40 cellular contexts compared by ENCODE assay signal in the genomic region with DNA sequence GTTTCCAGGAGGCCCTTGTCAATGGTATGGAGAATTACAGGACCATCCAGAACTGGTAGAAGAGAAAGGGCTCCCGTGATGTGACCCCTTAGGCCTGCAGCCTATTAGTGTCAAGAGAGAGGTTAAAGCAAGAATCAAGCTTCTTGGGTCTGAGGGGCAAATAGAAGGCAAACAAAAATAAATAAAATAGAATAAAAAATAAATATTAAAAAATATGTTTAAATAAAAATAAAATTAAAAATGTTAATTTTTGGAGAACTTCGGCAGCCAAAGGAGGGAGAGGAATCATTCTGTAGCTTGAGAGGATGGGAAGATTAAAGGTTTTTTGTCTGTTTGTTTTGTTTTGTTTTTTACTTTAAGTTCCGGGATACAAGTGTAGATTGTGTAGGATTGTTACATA. TPM values are rescaled to one million over a fixed set of nuclear protein-coding genes. Genes with fewer than 3 reads are reported as not detected.
"Had no signal": no experiment of that assay in that cellular context is flagged by ENCODE, and none has a peak within 500 bp of the region (broad histone marks: within the 10 kb centered on the region; RNA-seq: fewer than 3 reads in every experiment).

No MANE protein-coding gene starts in this region.

- H3K9me3 Mint-ChIP-seq: activated naive CD4-positive, alpha-beta T cell treated with anti-CD3 and anti-CD28 coated beads for 36 hours; activated naive CD4-positive, alpha-beta T cell treated with anti-CD3 and anti-CD28 coated beads, Interleukin-2, amount 10 ng/mL, durations not matched to agents 7 days and 5 days; activated naive CD8-positive, alpha-beta T cell treated with anti-CD3 and anti-CD28 coated beads for 36 hours; activated T-cell treated with anti-CD3 and anti-CD28 coated beads, Interleukin-2, amount 50 U/mL, for 24 hours; activated T-helper 2 cell treated with anti-CD3 and anti-CD28 coated beads, Interferon-gamma antibody, Interleukin-2, Interleukin-4, amounts not matched to agents 10 μg/mL and 5 μg/mL and 100 μg/mL, durations not matched to agents 14 hours and 24 hours and 36 hours; central memory CD8-positive, alpha-beta T cell had no signal

- H3K4me1 ChIP-seq: adrenal gland, ascending aorta, body of pancreas, breast epithelium had no signal

- H3K4me3 Mint-ChIP-seq: activated naive CD4-positive, alpha-beta T cell treated with anti-CD3 and anti-CD28 coated beads for 36 hours; activated naive CD4-positive, alpha-beta T cell treated with anti-CD3 and anti-CD28 coated beads, Interleukin-2, amount 10 ng/mL, durations not matched to agents 7 days and 5 days; activated naive CD4-positive, alpha-beta T cell treated with anti-CD3 and anti-CD28 coated beads, Interleukin-2, amount 50 U/mL, for 24 hours; activated naive CD8-positive, alpha-beta T cell; activated naive CD8-positive, alpha-beta T cell treated with anti-CD3 and anti-CD28 coated beads for 36 hours; activated naive CD8-positive, alpha-beta T cell treated with anti-CD3 and anti-CD28 coated beads, Interleukin-2, amount 10 ng/mL, durations not matched to agents 7 days and 5 days; activated naive CD8-positive, alpha-beta T cell treated with anti-CD3 and anti-CD28 coated beads, Interleukin-2, amount 50 U/mL, for 24 hours; activated T-cell treated with anti-CD3 and anti-CD28 coated beads, Interleukin-2, amount 50 U/mL, for 24 hours; activated T-cell treated with anti-CD3 and anti-CD28 coated beads, Interleukin-2, amount 50 U/mL, for 4 hours; activated T-cell treated with anti-CD3 and anti-CD28 coated beads, Interleukin-2, amount 50 U/mL, for 72 hours; activated T-helper 1 cell treated with anti-CD3 and anti-CD28 coated beads, Interleukin-12 subunit alpha, Interleukin-12 subunit beta, Interleukin-2, Interleukin-4 antibody, amounts not matched to agents 30 ng/mL and 10 ng/mL and 1 ng/mL, durations not matched to agents 14 hours and 24 hours and 36 hours; activated T-helper 17 cell treated with anti-CD3 and anti-CD28 coated beads, Interleukin-2, amount 50 U/mL, for 72 hours; brain; central memory CD8-positive, alpha-beta T cell had no signal

- H3K27me3 Mint-ChIP-seq: activated naive CD4-positive, alpha-beta T cell treated with anti-CD3 and anti-CD28 coated beads, Interleukin-2, amount 10 ng/mL, durations not matched to agents 7 days and 5 days; activated naive CD8-positive, alpha-beta T cell treated with anti-CD3 and anti-CD28 coated beads for 36 hours; brain had no signal

- H3K27ac Mint-ChIP-seq: activated naive CD4-positive, alpha-beta T cell treated with anti-CD3 and anti-CD28 coated beads for 36 hours; activated naive CD4-positive, alpha-beta T cell treated with anti-CD3 and anti-CD28 coated beads, Interleukin-2, amount 10 ng/mL, durations not matched to agents 7 days and 5 days; activated naive CD4-positive, alpha-beta T cell treated with anti-CD3 and anti-CD28 coated beads, Interleukin-2, amount 50 U/mL, for 24 hours; activated naive CD4-positive, alpha-beta T cell treated with anti-CD3 and anti-CD28 coated beads, Interleukin-2, amount 50 U/mL, for 72 hours; activated naive CD8-positive, alpha-beta T cell; activated naive CD8-positive, alpha-beta T cell treated with anti-CD3 and anti-CD28 coated beads for 36 hours; activated naive CD8-positive, alpha-beta T cell treated with anti-CD3 and anti-CD28 coated beads, Interleukin-2, amount 10 ng/mL, durations not matched to agents 7 days and 5 days; activated naive CD8-positive, alpha-beta T cell treated with anti-CD3 and anti-CD28 coated beads, Interleukin-2, amount 50 U/mL, for 24 hours; activated T-cell treated with anti-CD3 and anti-CD28 coated beads, Interleukin-2, amount 50 U/mL, for 24 hours; activated T-cell treated with anti-CD3 and anti-CD28 coated beads, Interleukin-2, amount 50 U/mL, for 72 hours; activated T-helper 1 cell treated with anti-CD3 and anti-CD28 coated beads, Interleukin-12 subunit alpha, Interleukin-12 subunit beta, Interleukin-2, Interleukin-4 antibody, amounts not matched to agents 30 ng/mL and 10 ng/mL and 1 ng/mL, durations not matched to agents 14 hours and 24 hours and 36 hours; activated T-helper 17 cell treated with anti-CD3 and anti-CD28 coated beads, Interleukin-2, amount 50 U/mL, for 72 hours; activated T-helper 2 cell treated with anti-CD3 and anti-CD28 coated beads, Interferon-gamma antibody, Interleukin-2, Interleukin-4, amounts not matched to agents 10 μg/mL and 5 μg/mL and 100 μg/mL, durations not matched to agents 14 hours and 24 hours and 36 hours; brain had no signal

- H3K4me1 Mint-ChIP-seq: activated naive CD4-positive, alpha-beta T cell treated with anti-CD3 and anti-CD28 coated beads, Interleukin-2, amount 10 ng/mL, durations not matched to agents 7 days and 5 days; activated naive CD4-positive, alpha-beta T cell treated with anti-CD3 and anti-CD28 coated beads, Interleukin-2, amount 50 U/mL, for 24 hours; activated naive CD8-positive, alpha-beta T cell treated with anti-CD3 and anti-CD28 coated beads for 36 hours; activated naive CD8-positive, alpha-beta T cell treated with anti-CD3 and anti-CD28 coated beads, Interleukin-2, amount 10 ng/mL, durations not matched to agents 7 days and 5 days; activated naive CD8-positive, alpha-beta T cell treated with anti-CD3 and anti-CD28 coated beads, Interleukin-2, amount 50 U/mL, for 24 hours; activated T-helper 17 cell treated with anti-CD3 and anti-CD28 coated beads, Interleukin-2, amount 50 U/mL, for 72 hours; brain; central memory CD8-positive, alpha-beta T cell had no signal

- H3K27ac ChIP-seq: adrenal gland, ascending aorta, body of pancreas, brain microvascular endothelial cell, breast epithelium, cardiac muscle cell had no signal

- ATAC-seq: activated T-cell treated with anti-CD3 and anti-CD28 coated beads, Interleukin-2, amount 50 U/mL, for 4 hours; activated T-cell treated with anti-CD3 and anti-CD28 coated beads, Interleukin-2, amount 50 U/mL, for 72 hours; activated T-helper 17 cell treated with anti-CD3 and anti-CD28 coated beads, Interleukin-2, amount 50 U/mL, for 72 hours; body of pancreas had no signal

- H3K36me3 Mint-ChIP-seq: activated naive CD4-positive, alpha-beta T cell treated with anti-CD3 and anti-CD28 coated beads, Interleukin-2, amount 10 ng/mL, durations not matched to agents 7 days and 5 days; activated naive CD4-positive, alpha-beta T cell treated with anti-CD3 and anti-CD28 coated beads, Interleukin-2, amount 50 U/mL, for 24 hours; activated naive CD8-positive, alpha-beta T cell treated with anti-CD3 and anti-CD28 coated beads for 36 hours; activated naive CD8-positive, alpha-beta T cell treated with anti-CD3 and anti-CD28 coated beads, Interleukin-2, amount 10 ng/mL, durations not matched to agents 7 days and 5 days had no signal

- H3K27me3 ChIP-seq: adrenal gland, ascending aorta, body of pancreas, brain microvascular endothelial cell, breast epithelium, cardiac muscle cell had no signal

- H3K36me3 ChIP-seq: adrenal gland, ascending aorta, brain microvascular endothelial cell, breast epithelium, cardiac muscle cell had no signal

- H3K4me3 ChIP-seq: adrenal gland, ascending aorta, body of pancreas, breast epithelium, cardiac muscle cell had no signal

- DNase-seq: activated effector memory CD4-positive, alpha-beta T cell treated with anti-CD3 and anti-CD28 coated beads, Interleukin-2, amount 50 U/mL, for 16 hours; activated effector memory CD4-positive, alpha-beta T cell treated with Interleukin-2 at 50 U/mL for 16 hours; activated gamma-delta T cell; activated gamma-delta T cell treated with Interleukin-2 at 50 U/mL for 16 hours; activated naive CD4-positive, alpha-beta T cell; activated naive CD4-positive, alpha-beta T cell treated with anti-CD3 and anti-CD28 coated beads for 36 hours; activated naive CD4-positive, alpha-beta T cell treated with anti-CD3 and anti-CD28 coated beads, Interleukin-2, amount 10 ng/mL, durations not matched to agents 7 days and 5 days; activated naive CD4-positive, alpha-beta T cell treated with anti-CD3 and anti-CD28 coated beads, Interleukin-2, amount 50 U/mL, for 16 hours; activated naive CD4-positive, alpha-beta T cell treated with Interleukin-2 at 50 U/mL for 16 hours; activated naive CD8-positive, alpha-beta T cell treated with anti-CD3 and anti-CD28 coated beads for 36 hours; activated naive CD8-positive, alpha-beta T cell treated with anti-CD3 and anti-CD28 coated beads, Interleukin-2, amount 10 ng/mL, durations not matched to agents 7 days and 5 days; activated naive CD8-positive, alpha-beta T cell treated with anti-CD3 and anti-CD28 coated beads, Interleukin-2, amount 50 U/mL, for 24 hours; activated T-cell treated with anti-CD3 and anti-CD28 coated beads for 4 hours; activated T-cell treated with anti-CD3 and anti-CD28 coated beads, Interleukin-2, amount 50 U/mL, for 1 hour; activated T-cell treated with anti-CD3 and anti-CD28 coated beads, Interleukin-2, amount 50 U/mL, for 24 hours; activated T-cell treated with anti-CD3 and anti-CD28 coated beads, Interleukin-2, amount 50 U/mL, for 4 hours; activated T-cell treated with anti-CD3 and anti-CD28 coated beads, Interleukin-2, amount 50 U/mL, for 48 hours; activated T-cell treated with anti-CD3 and anti-CD28 coated beads, Interleukin-2, amount 50 U/mL, for 72 hours; adrenal gland; amniotic stem cell; amygdala; anterior cingulate cortex; aorta; body of pancreas; brain microvascular endothelial cell; caudate nucleus; central memory CD4-positive, alpha-beta T cell; cerebellar nuclear complex had no signal

- FAIRE-seq: astrocyte had no signal

- H3K9me3 ChIP-seq: adrenal gland, ascending aorta, body of pancreas, breast epithelium had no signal

RNA-seq across cellular contexts. Expression of a gene that starts 15.2 kb away (rescaled TPM):
- total RNA-seq: activated T-cell treated with anti-CD3 and anti-CD28 coated beads, Interleukin-2, amount 50 U/mL, for 4 hours; activated T-helper 1 cell treated with anti-CD3 and anti-CD28 coated beads, Interleukin-12 subunit alpha, Interleukin-12 subunit beta, Interleukin-2, Interleukin-4 antibody, amounts not matched to agents 30 ng/mL and 10 ng/mL and 1 ng/mL, durations not matched to agents 14 hours and 24 hours and 36 hours had no signal
